ENCODE assay signal across 1 cellular context in the genomic region with DNA sequence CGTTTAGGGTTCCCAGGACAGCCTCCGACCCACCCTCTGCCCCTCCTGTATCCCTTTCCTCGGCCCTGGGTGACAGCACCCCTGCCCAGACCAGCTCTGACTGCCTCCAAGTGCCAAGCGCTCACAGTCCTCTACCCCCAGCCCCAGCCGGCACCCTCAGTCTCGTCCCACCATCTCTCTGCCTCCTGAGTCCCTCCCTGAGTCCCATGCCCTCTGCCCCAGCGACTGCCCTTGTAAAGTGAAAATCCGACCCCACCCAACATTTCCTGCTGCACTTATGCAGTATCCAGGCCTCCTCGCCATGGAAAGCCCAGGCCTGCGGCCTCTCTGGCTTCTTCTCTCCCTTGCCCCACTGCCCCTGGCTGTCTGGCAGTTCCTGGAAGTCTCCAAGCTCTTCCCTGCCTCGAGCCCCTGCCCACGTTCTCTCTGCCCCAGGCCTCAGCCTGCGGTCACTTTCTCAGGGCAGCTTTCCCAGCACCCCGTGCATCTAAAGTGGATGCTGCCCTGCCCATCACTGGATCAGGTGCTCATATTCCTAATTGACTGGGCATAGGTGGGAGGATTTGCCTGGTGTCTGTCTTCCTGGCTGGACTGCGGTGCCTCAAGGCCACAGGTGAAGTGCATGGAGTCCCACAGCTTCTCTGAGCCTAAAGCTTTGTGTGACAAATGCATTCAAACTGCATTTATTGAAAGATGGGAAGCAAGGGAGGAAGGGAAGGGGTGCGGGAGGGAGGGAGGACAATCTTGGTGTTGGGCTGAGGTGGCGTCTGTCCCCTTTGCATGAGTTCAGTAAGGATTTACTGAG.
TF ChIP-seq lines count a peak whose summit lies in the region.

No MANE protein-coding gene starts in this region.

TF ChIP-seq in A549, 52 proteins besides CTCF, POLR2A, EP300 and RAD21 (continued from another document):
- TF ChIP-seq MAX (IDR thresholded peaks at IDR 0.05): no peak
- TF ChIP-seq, protein P1, sequence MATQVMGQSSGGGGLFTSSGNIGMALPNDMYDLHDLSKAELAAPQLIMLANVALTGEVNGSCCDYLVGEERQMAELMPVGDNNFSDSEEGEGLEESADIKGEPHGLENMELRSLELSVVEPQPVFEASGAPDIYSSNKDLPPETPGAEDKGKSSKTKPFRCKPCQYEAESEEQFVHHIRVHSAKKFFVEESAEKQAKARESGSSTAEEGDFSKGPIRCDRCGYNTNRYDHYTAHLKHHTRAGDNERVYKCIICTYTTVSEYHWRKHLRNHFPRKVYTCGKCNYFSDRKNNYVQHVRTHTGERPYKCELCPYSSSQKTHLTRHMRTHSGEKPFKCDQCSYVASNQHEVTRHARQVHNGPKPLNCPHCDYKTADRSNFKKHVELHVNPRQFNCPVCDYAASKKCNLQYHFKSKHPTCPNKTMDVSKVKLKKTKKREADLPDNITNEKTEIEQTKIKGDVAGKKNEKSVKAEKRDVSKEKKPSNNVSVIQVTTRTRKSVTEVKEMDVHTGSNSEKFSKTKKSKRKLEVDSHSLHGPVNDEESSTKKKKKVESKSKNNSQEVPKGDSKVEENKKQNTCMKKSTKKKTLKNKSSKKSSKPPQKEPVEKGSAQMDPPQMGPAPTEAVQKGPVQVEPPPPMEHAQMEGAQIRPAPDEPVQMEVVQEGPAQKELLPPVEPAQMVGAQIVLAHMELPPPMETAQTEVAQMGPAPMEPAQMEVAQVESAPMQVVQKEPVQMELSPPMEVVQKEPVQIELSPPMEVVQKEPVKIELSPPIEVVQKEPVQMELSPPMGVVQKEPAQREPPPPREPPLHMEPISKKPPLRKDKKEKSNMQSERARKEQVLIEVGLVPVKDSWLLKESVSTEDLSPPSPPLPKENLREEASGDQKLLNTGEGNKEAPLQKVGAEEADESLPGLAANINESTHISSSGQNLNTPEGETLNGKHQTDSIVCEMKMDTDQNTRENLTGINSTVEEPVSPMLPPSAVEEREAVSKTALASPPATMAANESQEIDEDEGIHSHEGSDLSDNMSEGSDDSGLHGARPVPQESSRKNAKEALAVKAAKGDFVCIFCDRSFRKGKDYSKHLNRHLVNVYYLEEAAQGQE (IDR thresholded peaks at IDR 0.05): no peak
- no peak for TF ChIP-seq MYC (IDR thresholded peaks at IDR 0.05; ENCODE audit: borderline replicate concordance, low read length)
- TF ChIP-seq CHD2 (IDR thresholded peaks at IDR 0.05; ENCODE audit: low read length, partially characterized antibody): no peak
- no peak for TF ChIP-seq MAZ (IDR thresholded peaks at IDR 0.05; ENCODE audit: borderline replicate concordance, low read depth, low read length)
- TF ChIP-seq TP53 (CRISPR knock-in tag; IDR thresholded peaks at IDR 0.05): no peak
- TF ChIP-seq FOSB (CRISPR knock-in tag; IDR thresholded peaks at IDR 0.05): no peak
- no peak for TF ChIP-seq CHD4 (IDR thresholded peaks at IDR 0.05; ENCODE audit: borderline replicate concordance)
- TF ChIP-seq PHF8 (IDR thresholded peaks at IDR 0.05; ENCODE audit: borderline replicate concordance, low read depth): no peak
- no peak for TF ChIP-seq CBX8 (IDR thresholded peaks at IDR 0.05)
